ENCODE assay signal across 2 cellular contexts in genomic region chr1:113027449-113027848, GRCh38.
TF ChIP-seq lines count a peak whose summit lies in the region.

No MANE protein-coding gene starts in this region.

TF ChIP-seq in H1, 55 proteins besides CTCF, POLR2A, EP300 and RAD21 (continues in another document):
- TF ChIP-seq TBP (IDR thresholded peaks at IDR 0.05; ENCODE audit: low read depth, low read length) (no peak), KDM5A (IDR thresholded peaks at IDR 0.05; ENCODE audit: low read length) (no peak), CBX5 (IDR thresholded peaks at IDR 0.05; ENCODE audit: low read depth, low read length) (no peak), POU5F1 (IDR thresholded peaks at IDR 0.05; ENCODE audit: low read depth, low read length) (no peak), KDM1A (IDR thresholded peaks at IDR 0.05; ENCODE audit: borderline replicate concordance, low read length) (no peak), SRF (IDR thresholded peaks at IDR 0.05; ENCODE audit: low read depth, low read length) (no peak), JUN (IDR thresholded peaks at IDR 0.05; ENCODE audit: low read depth, low read length) (no peak), RFX5 (IDR thresholded peaks at IDR 0.05; ENCODE audit: borderline replicate concordance, low read depth, low read length) (no peak), E2F6 (IDR thresholded peaks at IDR 0.05) (no peak), BRCA1 (IDR thresholded peaks at IDR 0.05; ENCODE audit: low read depth, low read length) (no peak), TAF7 (optimal IDR thresholded peaks at IDR 0.05; ENCODE audit: borderline replicate concordance, low read depth, low read length) (no peak), SP1 (IDR thresholded peaks at IDR 0.05; ENCODE audit: low read depth, low read length) (0 out of 2 replicates have a peak, but pooled peaks have one; percentile 41), SUZ12 (IDR thresholded peaks at IDR 0.05; ENCODE audit: low read length) (no peak), USF2 (IDR thresholded peaks at IDR 0.05; ENCODE audit: low read length) (no peak), ATF2 (IDR thresholded peaks at IDR 0.05; ENCODE audit: low read length) (0 out of 2 replicates have a peak, but pooled peaks have one; percentile 11), CBX8 (IDR thresholded peaks at IDR 0.05; ENCODE audit: borderline replicate concordance, low read depth, low read length) (no peak), RNF2 (IDR thresholded peaks at IDR 0.05; ENCODE audit: borderline replicate concordance, low read depth, low read length, missing control alignments, poor library complexity, severe bottlenecking) (no peak), TEAD4 (IDR thresholded peaks at IDR 0.05; ENCODE audit: low read depth, low read length) (no peak), CREB1 (IDR thresholded peaks at IDR 0.05) (peak; percentile 41; the same call in 1 of the 2 replicates), RBBP5 (IDR thresholded peaks at IDR 0.05; ENCODE audit: borderline replicate concordance, low read depth, low read length) (no peak), EZH2 (IDR thresholded peaks at IDR 0.05; ENCODE audit: low read depth, low read length, severe bottlenecking) (no peak), SP2 (IDR thresholded peaks at IDR 0.05; ENCODE audit: low read length) (no peak), SIX5 (IDR thresholded peaks at IDR 0.05; ENCODE audit: low read depth, low read length) (no peak), TAF1 (IDR thresholded peaks at IDR 0.05; ENCODE audit: low read depth, low read length) (0 out of 2 replicates have a peak, but pooled peaks have one; percentile 14), PHF8 (conservative IDR thresholded peaks at IDR 0.05; ENCODE audit: low read depth, low read length) (no peak), KDM4A (IDR thresholded peaks at IDR 0.05; ENCODE audit: low read depth, low read length, severe bottlenecking) (no peak), NRF1 (IDR thresholded peaks at IDR 0.05; ENCODE audit: low read depth, low read length) (no peak), ZNF274 (IDR thresholded peaks at IDR 0.05; ENCODE audit: borderline replicate concordance, extremely low read depth, low read length) (no peak), RXRA (IDR thresholded peaks at IDR 0.05; ENCODE audit: insufficient read depth, low read depth, low read length) (no peak), CHD2 (IDR thresholded peaks at IDR 0.05; ENCODE audit: low read length) (no peak), ASH2L (IDR thresholded peaks at IDR 0.05; ENCODE audit: low read length) (no peak), TCF12 (IDR thresholded peaks at IDR 0.05; ENCODE audit: low read depth, low read length) (peak; percentile 95), CHD1 (IDR thresholded peaks at IDR 0.05; ENCODE audit: low read depth, low read length) (no peak), SP4 (IDR thresholded peaks at IDR 0.05; ENCODE audit: low read length) (no peak), CTBP2 (IDR thresholded peaks at IDR 0.05; ENCODE audit: borderline replicate concordance, insufficient read depth, insufficient read length, low read length) (peak; percentile 83), HDAC6 (IDR thresholded peaks at IDR 0.05; ENCODE audit: low read depth, low read length) (no peak), FOSL1 (IDR thresholded peaks at IDR 0.05; ENCODE audit: insufficient read depth, low read depth, low read length) (no peak), BACH1 (IDR thresholded peaks at IDR 0.05; ENCODE audit: low read length) (no peak), HDAC2 (IDR thresholded peaks at IDR 0.05; ENCODE audit: borderline replicate concordance in 1 of 2, low read depth in 2 of 2, low read length in 2 of 2) (peak; percentile 75 to 92; a peak in 2 of 4 replicates), GABPA (IDR thresholded peaks at IDR 0.05; ENCODE audit: borderline replicate concordance, insufficient read depth, low read length) (no peak), BCL11A (IDR thresholded peaks at IDR 0.05; ENCODE audit: low read depth in 2 of 2, low read length in 2 of 2) (no peak), JUND (IDR thresholded peaks at IDR 0.05; ENCODE audit: low read length) (no peak), SIRT6 (IDR thresholded peaks at IDR 0.05; ENCODE audit: low read length) (no peak), POLR2AphosphoS5 (IDR thresholded peaks at IDR 0.05; ENCODE audit: low read depth, low read length) (0 out of 2 replicates have a peak, but pooled peaks have one; percentile 16), CEBPB (IDR thresholded peaks at IDR 0.05; ENCODE audit: low read depth, low read length) (no peak), EGR1 (IDR thresholded peaks at IDR 0.05; ENCODE audit: borderline replicate concordance, low read depth, low read length) (no peak)

TF ChIP-seq in HepG2, 621 proteins besides CTCF, POLR2A, EP300 and RAD21 (continues in another document):
- TF ChIP-seq MED13 (CRISPR knock-in tag; IDR thresholded peaks at IDR 0.05), result no peak
- no peak for TF ChIP-seq ZNF337 (CRISPR knock-in tag; IDR thresholded peaks at IDR 0.05; ENCODE audit: borderline replicate concordance, low read depth)
- TF ChIP-seq ZNF775 (CRISPR knock-in tag; IDR thresholded peaks at IDR 0.05; ENCODE audit: borderline replicate concordance), result 0 out of 2 replicates have a peak, but pooled peaks have one; percentile 24
- no peak for TF ChIP-seq CCAR2 (optimal IDR thresholded peaks at IDR 0.05; ENCODE audit: low read depth, low read length)
- no peak for TF ChIP-seq NFKBIZ (CRISPR knock-in tag; IDR thresholded peaks at IDR 0.05)
- no peak for TF ChIP-seq MEF2D (CRISPR knock-in tag; IDR thresholded peaks at IDR 0.05)
- no peak for TF ChIP-seq ARNTL (CRISPR knock-in tag; IDR thresholded peaks at IDR 0.05)
- no peak for TF ChIP-seq ZHX1 (CRISPR knock-in tag; IDR thresholded peaks at IDR 0.05; ENCODE audit: low read depth)
- TF ChIP-seq CEBPB (IDR thresholded peaks at IDR 0.05; ENCODE audit: borderline replicate concordance, low read depth, low read length), result no peak
- TF ChIP-seq MYPOP (CRISPR knock-in tag; IDR thresholded peaks at IDR 0.05), result no peak
- TF ChIP-seq BORCS8-MEF2B (CRISPR knock-in tag; IDR thresholded peaks at IDR 0.05), result no peak
- no peak for TF ChIP-seq ARID4A (CRISPR knock-in tag; IDR thresholded peaks at IDR 0.05; ENCODE audit: borderline replicate concordance)
- no peak for TF ChIP-seq GATAD1 (CRISPR knock-in tag; IDR thresholded peaks at IDR 0.05)
- TF ChIP-seq ADNP (CRISPR knock-in tag; IDR thresholded peaks at IDR 0.05), result no peak
- TF ChIP-seq MED1 (CRISPR knock-in tag; IDR thresholded peaks at IDR 0.05), result no peak
- 0 out of 2 replicates have a peak, but pooled peaks have one; percentile 14 for TF ChIP-seq ERF (CRISPR knock-in tag; IDR thresholded peaks at IDR 0.05)
- no peak for TF ChIP-seq FOXA3 (CRISPR knock-in tag; IDR thresholded peaks at IDR 0.05)
- no peak for TF ChIP-seq ZZZ3 (CRISPR knock-in tag; IDR thresholded peaks at IDR 0.05; ENCODE audit: borderline replicate concordance)
- peak; percentile 1 for TF ChIP-seq ASH2L (IDR thresholded peaks at IDR 0.05; ENCODE audit: insufficient read length, low read depth, low read length)
- no peak for TF ChIP-seq BRF2 (CRISPR knock-in tag; IDR thresholded peaks at IDR 0.05)
- no peak for TF ChIP-seq ZNF619 (CRISPR knock-in tag; IDR thresholded peaks at IDR 0.05)
- TF ChIP-seq ZNF543 (CRISPR knock-in tag; IDR thresholded peaks at IDR 0.05), result no peak
- TF ChIP-seq ATF4 (CRISPR knock-in tag; IDR thresholded peaks at IDR 0.05), result no peak
- TF ChIP-seq MXD3 (CRISPR knock-in tag; IDR thresholded peaks at IDR 0.05), result no peak
- no peak for TF ChIP-seq ZNF207 (IDR thresholded peaks at IDR 0.05; ENCODE audit: borderline replicate concordance)
- TF ChIP-seq HMGXB4 (CRISPR knock-in tag; IDR thresholded peaks at IDR 0.05; ENCODE audit: borderline replicate concordance in 1 of 2, low read depth in 1 of 2), result peak in 1 of 2 experiments; percentile 24; a peak in 1 of 4 replicates
